In genomic region chr11:62671604-62672528, GRCh38 we compare ENCODE assay signal across 8 cellular contexts. TPM values are rescaled to one million over a fixed set of nuclear protein-coding genes. Genes with fewer than 3 reads are reported as not detected.
DNase-seq lines count a peak whose midpoint lies in the region; ATAC-seq and TF ChIP-seq lines count a peak whose summit lies in the region.

TSS of gene LBHD1 (minus strand) at chr11:62672267. CDS start at chr11:62670031, 2,236 bp downstream.
TSS of gene UQCC3 (plus strand) at chr11:62671673. CDS start at chr11:62671746, 73 bp downstream.

- no peaks in the 10 kb centered on the region for H3K9me3 ChIP-seq in KOPT-K1 (ENCODE audit: insufficient read depth, low read length, poor library complexity, severe bottlenecking)

- H3K9me3 Mint-ChIP-seq in Calu3 (ENCODE audit: low read depth, unreplicated experiment) (no peaks in the 10 kb centered on the region), nephron (no peaks in the 10 kb centered on the region)
- H3K9me3 Mint-ChIP-seq in activated T-helper 2 cell treated with anti-CD3 and anti-CD28 coated beads, Interferon-gamma antibody, Interleukin-2, Interleukin-4, amounts not matched to agents 10 μg/mL and 5 μg/mL and 100 μg/mL, durations not matched to agents 14 hours and 24 hours and 36 hours = no peaks in the 10 kb centered on the region
- no peaks in the 10 kb centered on the region for H3K9me3 Mint-ChIP-seq in stimulated activated naive CD8-positive, alpha-beta T cell treated with anti-CD3 and anti-CD28 coated beads, Interleukin-15, amount 100 ng/mL, for 72 hours

- H3K27ac Mint-ChIP-seq in Calu3 (ENCODE audit: unreplicated experiment) (peak within 1 kb of the TSS; percentile 98), nephron (peak within 1 kb of the TSS; percentile 98 to 99 (median 99))
- peak within 1 kb of the TSS; percentile 96 for H3K27ac Mint-ChIP-seq in activated T-helper 2 cell treated with anti-CD3 and anti-CD28 coated beads, Interferon-gamma antibody, Interleukin-2, Interleukin-4, amounts not matched to agents 10 μg/mL and 5 μg/mL and 100 μg/mL, durations not matched to agents 14 hours and 24 hours and 36 hours
- H3K27ac Mint-ChIP-seq in stimulated activated naive CD8-positive, alpha-beta T cell treated with anti-CD3 and anti-CD28 coated beads, Interleukin-15, amount 100 ng/mL, for 72 hours = peak within 1 kb of the TSS; percentile 98

- peak within 1 kb of the TSS; percentile 86 for H3K4me3 ChIP-seq in fibroblast of mammary gland (ENCODE audit: control insufficient read depth, low read depth, low read length)

- no peak for TF ChIP-seq CTCF in Calu3 (IDR thresholded peaks at IDR 0.05; ENCODE audit: unreplicated experiment)
- TF ChIP-seq CTCF in fibroblast of mammary gland (conservative IDR thresholded peaks at IDR 0.05; ENCODE audit: control insufficient read depth, insufficient read depth, low read depth, low read length) = no peak
- TF ChIP-seq CTCF in nephron (IDR thresholded peaks at IDR 0.05; ENCODE audit: unreplicated experiment in 3 of 3) = no peak

- H3K36me3 Mint-ChIP-seq in Calu3 (ENCODE audit: insufficient read depth, unreplicated experiment) (peaks cover 89% of the 10 kb centered on the region), nephron (ENCODE audit: low read depth) (peaks cover 31% of the 10 kb centered on the region)
- peaks cover 68% of the 10 kb centered on the region for H3K36me3 Mint-ChIP-seq in activated T-helper 2 cell treated with anti-CD3 and anti-CD28 coated beads, Interferon-gamma antibody, Interleukin-2, Interleukin-4, amounts not matched to agents 10 μg/mL and 5 μg/mL and 100 μg/mL, durations not matched to agents 14 hours and 24 hours and 36 hours (ENCODE audit: low read depth)

- H3K4me3 Mint-ChIP-seq in Calu3 (ENCODE audit: low read depth, unreplicated experiment) (peak within 1 kb of the TSS; percentile 99), nephron (peak within 1 kb of the TSS; percentile 98 to 100 (median 100))
- peak within 1 kb of the TSS; percentile 97 for H3K4me3 Mint-ChIP-seq in activated T-helper 2 cell treated with anti-CD3 and anti-CD28 coated beads, Interferon-gamma antibody, Interleukin-2, Interleukin-4, amounts not matched to agents 10 μg/mL and 5 μg/mL and 100 μg/mL, durations not matched to agents 14 hours and 24 hours and 36 hours (ENCODE audit: low read depth)
- peak within 1 kb of the TSS; percentile 99 for H3K4me3 Mint-ChIP-seq in stimulated activated naive CD8-positive, alpha-beta T cell treated with anti-CD3 and anti-CD28 coated beads, Interleukin-15, amount 100 ng/mL, for 72 hours

- peak within 1 kb of the TSS; percentile 93 for H3K27ac ChIP-seq in KOPT-K1 (ENCODE audit: low read depth, low read length, poor library complexity, severe bottlenecking)

- H3K36me3 ChIP-seq in KOPT-K1 (ENCODE audit: insufficient read depth, low read length) = peaks cover 58% of the 10 kb centered on the region

- BruUV-seq in Calu3 (replicated peaks; lab: Mats Ljungman, UMichigan) = TSS peak; percentile 33

- no peaks in the 10 kb centered on the region for H3K27me3 Mint-ChIP-seq in Calu3 (ENCODE audit: unreplicated experiment)
- H3K27me3 Mint-ChIP-seq in activated T-helper 2 cell treated with anti-CD3 and anti-CD28 coated beads, Interferon-gamma antibody, Interleukin-2, Interleukin-4, amounts not matched to agents 10 μg/mL and 5 μg/mL and 100 μg/mL, durations not matched to agents 14 hours and 24 hours and 36 hours (ENCODE audit: low read depth) = no peaks in the 10 kb centered on the region
- H3K27me3 Mint-ChIP-seq in nephron (ENCODE audit: low read depth) = no peaks in the 10 kb centered on the region
- no peaks in the 10 kb centered on the region for H3K27me3 Mint-ChIP-seq in stimulated activated naive CD8-positive, alpha-beta T cell treated with anti-CD3 and anti-CD28 coated beads, Interleukin-15, amount 100 ng/mL, for 72 hours

- ATAC-seq in GM21529 (IDR thresholded peaks at IDR 0.05; ENCODE audit: unreplicated experiment) = peak; percentile 55
- ATAC-seq in stimulated activated naive CD8-positive, alpha-beta T cell treated with anti-CD3 and anti-CD28 coated beads, Interleukin-15, amount 100 ng/mL, for 72 hours = peak; percentile 91

- H3K4me1 Mint-ChIP-seq in Calu3 (ENCODE audit: low read depth, unreplicated experiment) (peaks cover 8% of the 10 kb centered on the region), nephron (peaks cover 30% of the 10 kb centered on the region)
- peaks cover 31% of the 10 kb centered on the region for H3K4me1 Mint-ChIP-seq in activated T-helper 2 cell treated with anti-CD3 and anti-CD28 coated beads, Interferon-gamma antibody, Interleukin-2, Interleukin-4, amounts not matched to agents 10 μg/mL and 5 μg/mL and 100 μg/mL, durations not matched to agents 14 hours and 24 hours and 36 hours (ENCODE audit: low read depth)
- peaks cover 74% of the 10 kb centered on the region for H3K4me1 Mint-ChIP-seq in stimulated activated naive CD8-positive, alpha-beta T cell treated with anti-CD3 and anti-CD28 coated beads, Interleukin-15, amount 100 ng/mL, for 72 hours

- intact Hi-C loops in Calu3 (cut with micrococcal nuclease; ENCODE audit: unreplicated experiment) = no loop called here
- intact Hi-C loops in activated T-helper 2 cell treated with anti-CD3 and anti-CD28 coated beads, Interferon-gamma antibody, Interleukin-2, Interleukin-4, amounts not matched to agents 10 μg/mL and 5 μg/mL and 100 μg/mL, durations not matched to agents 14 hours and 24 hours and 36 hours (cut with micrococcal nuclease) = loop anchor here (1.0 to 5.0 kb wide), 7 partner anchors 8 to 180 kb away; partner anchors contain the start of genes GANAB, HNRNPUL2, INTS5 and MTA2

- CTCF ChIA-PET in Calu3 (lab: Charles Lee) = interaction anchor here (0.6 to 1.8 kb wide), 9 partner anchors 9 to 1373 kb away, joined by 3 to 8 read pairs (median 3); partner anchors contain the start of genes GANAB, MTA2, TTC9C and ZBTB3

- DNase-seq in Calu3 = peak; percentile 66
- DNase-seq in RPMI7951 (ENCODE audit: low read depth) = peak; percentile 90
- DNase-seq in activated T-helper 2 cell treated with anti-CD3 and anti-CD28 coated beads, Interferon-gamma antibody, Interleukin-2, Interleukin-4, amounts not matched to agents 10 μg/mL and 5 μg/mL and 100 μg/mL, durations not matched to agents 14 hours and 24 hours and 36 hours (ENCODE audit: low spot score) = peak; percentile 88
- peak; percentile 86 for DNase-seq in fibroblast of mammary gland (ENCODE audit: low read depth)
- peak; percentile 78 to 88 for DNase-seq in stimulated activated naive CD8-positive, alpha-beta T cell treated with anti-CD3 and anti-CD28 coated beads, Interleukin-15, amount 100 ng/mL, for 72 hours

RNA-seq across cellular contexts. Expression of gene LBHD1, which starts in this region (rescaled TPM):
- 16.4 and 21.3 TPM in 2 replicates for total RNA-seq in Calu3 (2022)
- total RNA-seq in RPMI7951 (2014; rRNA removed; shearing (Covaris generic)) = 4.6 and 6.1 TPM in 2 replicates
- 21.4 and 21.7 TPM in 2 replicates for total RNA-seq in activated T-helper 2 cell treated with anti-CD3 and anti-CD28 coated beads, Interferon-gamma antibody, Interleukin-2, Interleukin-4, amounts not matched to agents 10 μg/mL and 5 μg/mL and 100 μg/mL, durations not matched to agents 14 hours and 24 hours and 36 hours

RNA-seq across cellular contexts. Expression of gene UQCC3, which starts in this region (rescaled TPM):
- total RNA-seq in Calu3 (2022) = 10.4 and 11.4 TPM in 2 replicates
- 19.6 and 26.6 TPM in 2 replicates for total RNA-seq in RPMI7951 (2014; rRNA removed; shearing (Covaris generic))
- 8.0 and 9.5 TPM in 2 replicates for total RNA-seq in activated T-helper 2 cell treated with anti-CD3 and anti-CD28 coated beads, Interferon-gamma antibody, Interleukin-2, Interleukin-4, amounts not matched to agents 10 μg/mL and 5 μg/mL and 100 μg/mL, durations not matched to agents 14 hours and 24 hours and 36 hours

Comparison
In these comparisons a context has a peak if more than half of its experiments do, and no peak if none do; other contexts are left out.
1. Peak in every context shown above with its lines: DNase-seq, ATAC-seq, H3K4me3 ChIP-seq and H3K27ac ChIP-seq.